20 cellular contexts compared by ENCODE assay signal in genomic region chr18:66894851-66895250, GRCh38.
DNase-seq lines count a peak whose midpoint lies in the region; ATAC-seq and TF ChIP-seq lines count a peak whose summit lies in the region.
"Had no signal": no experiment of that assay in that cellular context is flagged by ENCODE, and none has a peak within 500 bp of the region (broad histone marks: within the 10 kb centered on the region; RNA-seq: fewer than 3 reads in every experiment).

No MANE protein-coding gene starts in this region.

- H3K27me3 ChIP-seq in PC-3 (ENCODE audit: low read length): no peaks in the 10 kb centered on the region
- H3K27me3 ChIP-seq: BLaER1 treated with 17β-estradiol and CSF1 and Interleukin-3, amounts not matched to agents 10 nM and 100 nM had no signal

- peaks cover 25% of the 10 kb centered on the region for H3K4me1 Mint-ChIP-seq in glutamatergic neuron (ENCODE audit: low read depth, unreplicated experiment)
- no peaks in the 10 kb centered on the region for H3K4me1 Mint-ChIP-seq in activated T-cell treated with anti-CD3 and anti-CD28 coated beads, Interleukin-2, amount 50 U/mL, for 24 hours (ENCODE audit: low read depth)
- H3K4me1 Mint-ChIP-seq: B cell had no signal

- H3K27ac ChIP-seq in PC-3 (ENCODE audit: low read length): no peak overlapping the region
- H3K27ac ChIP-seq: BLaER1 treated with 17β-estradiol and CSF1 and Interleukin-3, amounts not matched to agents 10 nM and 100 nM; GM23248 had no signal

- no peak overlapping the region for H3K9ac ChIP-seq in PC-3 (ENCODE audit: low read length)
- H3K9ac ChIP-seq: BLaER1 treated with 17β-estradiol and CSF1 and Interleukin-3, amounts not matched to agents 10 nM and 100 nM; GM23248 had no signal

- H3K4me3 Mint-ChIP-seq in glutamatergic neuron (ENCODE audit: unreplicated experiment): peak overlapping the region; percentile 71
- no peak overlapping the region for H3K4me3 Mint-ChIP-seq in activated T-cell treated with anti-CD3 and anti-CD28 coated beads, Interleukin-2, amount 50 U/mL, for 24 hours
- H3K4me3 Mint-ChIP-seq: B cell; CD8-positive, alpha-beta T cell had no signal

- H3F3A ChIP-seq in PC-3 (ENCODE audit: low read length, unreplicated experiment): no peaks in the 10 kb centered on the region

- CTCF ChIA-PET in PC-3 (lab: Charles Lee): no interaction called here

- intact Hi-C loops in PC-3 (cut with micrococcal nuclease): no loop called here

- H2AFZ ChIP-seq in PC-3 (ENCODE audit: low read length): no peak overlapping the region
- H2AFZ ChIP-seq: GM23248 had no signal

- ATAC-seq in PC-3 (no peak), GM18498 (IDR thresholded peaks at IDR 0.05; ENCODE audit: unreplicated experiment) (no peak)
- ATAC-seq: CD8-positive, alpha-beta T cell; GM12878; HepG2 had no signal

- no peak overlapping the region for H3K4me3 ChIP-seq in PC-3 (ENCODE audit: low read length)
- H3K4me3 ChIP-seq: BLaER1 treated with 17β-estradiol and CSF1 and Interleukin-3, amounts not matched to agents 10 nM and 100 nM; GM12878; GM23248; HAP-1 had no signal

- TF ChIP-seq CTCF in PC-3 (conservative IDR thresholded peaks at IDR 0.05; ENCODE audit: low read depth, low read length): no peak
- no peak for TF ChIP-seq CTCF in glutamatergic neuron (IDR thresholded peaks at IDR 0.05; ENCODE audit: partially characterized antibody, unreplicated experiment)

- DNase-seq in NCI-H2171 treated with DMSO at 0.1 percent for 48 hours (lab: John Stamatoyannopoulos, UW) (peak; percentile 14), NCI-H2171 (lab: John Stamatoyannopoulos, UW) (no peak), NCI-H510A treated with DMSO at 0.1 percent for 48 hours (lab: John Stamatoyannopoulos, UW) (peak; percentile 56), PC-3 (peak; percentile 9), glutamatergic neuron (no peak), kidney tubule cell (ENCODE audit: low spot score) (no peak)
- DNase-seq in activated T-cell treated with anti-CD3 and anti-CD28 coated beads, Interleukin-2, amount 50 U/mL, for 24 hours: no peak
- DNase-seq: 8988T; CD8-positive, alpha-beta T cell; DMS 273 treated with DMSO at 0.1 percent for 48 hours; DMS53; DND-41; EL; GM23248 had no signal

- peaks cover 10% of the 10 kb centered on the region for H3K9me3 Mint-ChIP-seq in glutamatergic neuron (ENCODE audit: unreplicated experiment)
- peaks cover 5% of the 10 kb centered on the region for H3K9me3 Mint-ChIP-seq in activated T-cell treated with anti-CD3 and anti-CD28 coated beads, Interleukin-2, amount 50 U/mL, for 24 hours

- H3K9me2 ChIP-seq in PC-3 (replicated peaks; ENCODE audit: low read length): no peaks in the 10 kb centered on the region

- H3K27me3 Mint-ChIP-seq in glutamatergic neuron (ENCODE audit: unreplicated experiment): peaks cover 4% of the 10 kb centered on the region
- no peaks in the 10 kb centered on the region for H3K27me3 Mint-ChIP-seq in activated T-cell treated with anti-CD3 and anti-CD28 coated beads, Interleukin-2, amount 50 U/mL, for 24 hours
- H3K27me3 Mint-ChIP-seq: B cell had no signal

- no peaks in the 10 kb centered on the region for H3K9me3 ChIP-seq in PC-3 (ENCODE audit: low read length)
- H3K9me3 ChIP-seq: BLaER1 treated with 17β-estradiol and CSF1 and Interleukin-3, amounts not matched to agents 10 nM and 100 nM; HAP-1 had no signal

- POLR2A ChIA-PET in PC-3 (lab: Charles Lee; ENCODE audit: unreplicated experiment): no interaction called here

- H3K4me2 ChIP-seq in PC-3 (ENCODE audit: low read length): no peak overlapping the region
- H3K4me2 ChIP-seq: BLaER1 treated with 17β-estradiol and CSF1 and Interleukin-3, amounts not matched to agents 10 nM and 100 nM had no signal

- peak overlapping the region; percentile 99 for H3K27ac Mint-ChIP-seq in glutamatergic neuron (ENCODE audit: unreplicated experiment)
- no peak overlapping the region for H3K27ac Mint-ChIP-seq in activated T-cell treated with anti-CD3 and anti-CD28 coated beads, Interleukin-2, amount 50 U/mL, for 24 hours
- H3K27ac Mint-ChIP-seq: B cell; CD8-positive, alpha-beta T cell had no signal

- no peaks in the 10 kb centered on the region for H3K79me2 ChIP-seq in PC-3 (ENCODE audit: low read length)

- no peaks in the 10 kb centered on the region for H3K36me3 ChIP-seq in PC-3 (ENCODE audit: low read depth, low read length)
- H3K36me3 ChIP-seq: BLaER1 treated with 17β-estradiol and CSF1 and Interleukin-3, amounts not matched to agents 10 nM and 100 nM; HAP-1 had no signal

- no peaks in the 10 kb centered on the region for H4K20me1 ChIP-seq in PC-3 (ENCODE audit: low read length)
- H4K20me1 ChIP-seq: BLaER1 treated with 17β-estradiol and CSF1 and Interleukin-3, amounts not matched to agents 10 nM and 100 nM had no signal

- BruUV-seq in PC-3 (replicated peaks; lab: Mats Ljungman, UMichigan): no TSS peak

- no peaks in the 10 kb centered on the region for H3K36me3 Mint-ChIP-seq in glutamatergic neuron (ENCODE audit: unreplicated experiment)
- no peaks in the 10 kb centered on the region for H3K36me3 Mint-ChIP-seq in activated T-cell treated with anti-CD3 and anti-CD28 coated beads, Interleukin-2, amount 50 U/mL, for 24 hours (ENCODE audit: low read depth)
- H3K36me3 Mint-ChIP-seq: CD8-positive, alpha-beta T cell had no signal

- no peaks in the 10 kb centered on the region for H3K4me1 ChIP-seq in PC-3 (ENCODE audit: insufficient read depth, low read length)
- H3K4me1 ChIP-seq: BLaER1 treated with 17β-estradiol and CSF1 and Interleukin-3, amounts not matched to agents 10 nM and 100 nM; HAP-1 had no signal

Comparison
In these comparisons a context has a peak if more than half of its experiments do, and no peak if none do; other contexts are left out.
1. DNase-seq: peak in NCI-H2171 treated with DMSO at 0.1 percent for 48 hours (single experiment), NCI-H510A treated with DMSO at 0.1 percent for 48 hours (single experiment) and PC-3 (single experiment); none in NCI-H2171 (single experiment), glutamatergic neuron (single experiment), kidney tubule cell (single experiment) and activated T-cell treated with anti-CD3 and anti-CD28 coated beads, Interleukin-2, amount 50 U/mL, for 24 hours (single experiment).